1 cellular context compared by ENCODE assay signal in genomic region chr6:636488-636887, GRCh38.
TF ChIP-seq lines count a peak whose summit lies in the region.

No MANE protein-coding gene starts in this region.

TF ChIP-seq in GM12878, 131 proteins besides CTCF, POLR2A, EP300 and RAD21 (continues in another document):
- TF ChIP-seq HSF1 (IDR thresholded peaks at IDR 0.05; ENCODE audit: low read depth, low read length) (no peak), GABPA (IDR thresholded peaks at IDR 0.05; ENCODE audit: low read depth) (no peak), FOXK2 (IDR thresholded peaks at IDR 0.05) (no peak), ATF7 (IDR thresholded peaks at IDR 0.05; ENCODE audit: low read depth) (peak; percentile 71), POU2F2 (IDR thresholded peaks at IDR 0.05; ENCODE audit: borderline replicate concordance, low read depth, low read length) (peak; percentile 85; the same call in 2 of the 3 replicates), BRCA1 (IDR thresholded peaks at IDR 0.05; ENCODE audit: low read depth, low read length) (no peak), TCF12 (IDR thresholded peaks at IDR 0.05; ENCODE audit: low read depth, low read length) (no peak), MTA2 (IDR thresholded peaks at IDR 0.05; ENCODE audit: low read depth) (0 out of 2 replicates have a peak, but pooled peaks have one; percentile 22), ZNF622 (IDR thresholded peaks at IDR 0.05) (no peak), SMC3 (IDR thresholded peaks at IDR 0.05; ENCODE audit: borderline replicate concordance, low read length) (no peak), FOXM1 (IDR thresholded peaks at IDR 0.05; ENCODE audit: low read depth, low read length) (peak; percentile 24; the same call in 1 of the 2 replicates), YY1 (IDR thresholded peaks at IDR 0.05; ENCODE audit: low read depth, low read length) (no peak), EZH2 (IDR thresholded peaks at IDR 0.05; ENCODE audit: borderline replicate concordance, control insufficient read depth, low read depth, low read length) (no peak), ZBTB11 (CRISPR knock-in tag; IDR thresholded peaks at IDR 0.05) (no peak), USF2 (IDR thresholded peaks at IDR 0.05; ENCODE audit: borderline replicate concordance, low read depth, low read length) (no peak), ETV6 (conservative IDR thresholded peaks at IDR 0.05 in 1 of 2, IDR thresholded peaks at IDR 0.05 in 1 of 2; ENCODE audit: borderline replicate concordance in 1 of 2, low read depth in 1 of 2) (peak in 1 of 2 experiments; percentile 30; a peak in 1 of 4 replicates), KAT2A (conservative IDR thresholded peaks at IDR 0.05; ENCODE audit: control insufficient read depth, low read depth, low read length) (no peak), SP1 (IDR thresholded peaks at IDR 0.05; ENCODE audit: low read depth, low read length) (no peak), LARP7 (IDR thresholded peaks at IDR 0.05) (no peak), BACH1 (IDR thresholded peaks at IDR 0.05; ENCODE audit: borderline replicate concordance) (peak; percentile 50; the same call in 1 of the 2 replicates), SIX5 (IDR thresholded peaks at IDR 0.05; ENCODE audit: low read depth, low read length, severe bottlenecking) (no peak), TAF1 (IDR thresholded peaks at IDR 0.05; ENCODE audit: borderline replicate concordance, low read depth, low read length) (no peak), ZNF217 (IDR thresholded peaks at IDR 0.05) (no peak), NRF1 (conservative IDR thresholded peaks at IDR 0.05; ENCODE audit: low read depth, low read length) (no peak), RFX5 (IDR thresholded peaks at IDR 0.05; ENCODE audit: low read depth, low read length) (no peak), IRF4 (IDR thresholded peaks at IDR 0.05; ENCODE audit: low read depth, low read length) (peak; percentile 94), WRNIP1 (IDR thresholded peaks at IDR 0.05; ENCODE audit: borderline replicate concordance, low read depth, low read length) (no peak), ZNF384 (IDR thresholded peaks at IDR 0.05; ENCODE audit: borderline replicate concordance, low read depth, low read length) (no peak), KDM1A (IDR thresholded peaks at IDR 0.05; ENCODE audit: borderline replicate concordance) (no peak), ZNF24 (IDR thresholded peaks at IDR 0.05) (no peak), POLR2AphosphoS2 (IDR thresholded peaks at IDR 0.05; ENCODE audit: low read depth, low read length) (no peak), SUPT20H (IDR thresholded peaks at IDR 0.05; ENCODE audit: borderline replicate concordance, control insufficient read depth, low read depth, low read length) (no peak), POLR2AphosphoS5 (IDR thresholded peaks at IDR 0.05; ENCODE audit: low read length) (no peak), STAT3 (IDR thresholded peaks at IDR 0.05; ENCODE audit: low read depth, low read length) (no peak), MXI1 (IDR thresholded peaks at IDR 0.05; ENCODE audit: low read depth, low read length) (no peak), SREBF1 (IDR thresholded peaks at IDR 0.05; ENCODE audit: low read length) (no peak), RBBP5 (conservative IDR thresholded peaks at IDR 0.05) (no peak), BCLAF1 (IDR thresholded peaks at IDR 0.05) (no peak), JUND (IDR thresholded peaks at IDR 0.05; ENCODE audit: low read depth, low read length) (no peak), BMI1 (IDR thresholded peaks at IDR 0.05; ENCODE audit: borderline replicate concordance) (no peak), ZBTB33 (IDR thresholded peaks at IDR 0.05) (no peak), ATF2 (IDR thresholded peaks at IDR 0.05; ENCODE audit: low read length) (peak; percentile 88), CEBPZ (IDR thresholded peaks at IDR 0.05; ENCODE audit: low read depth, low read length) (no peak), CHD4 (IDR thresholded peaks at IDR 0.05) (no peak), RELB (IDR thresholded peaks at IDR 0.05; ENCODE audit: low read depth) (no peak), SMAD1 (IDR thresholded peaks at IDR 0.05; ENCODE audit: low read depth, partially characterized antibody) (no peak), TCF3 (IDR thresholded peaks at IDR 0.05; ENCODE audit: borderline replicate concordance, insufficient read depth, low read depth, low read length) (no peak), IRF3 (IDR thresholded peaks at IDR 0.05) (no peak), TARDBP (IDR thresholded peaks at IDR 0.05; ENCODE audit: borderline replicate concordance) (no peak), MEF2B (IDR thresholded peaks at IDR 0.05; ENCODE audit: partially characterized antibody, poor library complexity, severe bottlenecking) (no peak), ESRRA (IDR thresholded peaks at IDR 0.05; ENCODE audit: low read length) (no peak)
